In the genomic region with DNA sequence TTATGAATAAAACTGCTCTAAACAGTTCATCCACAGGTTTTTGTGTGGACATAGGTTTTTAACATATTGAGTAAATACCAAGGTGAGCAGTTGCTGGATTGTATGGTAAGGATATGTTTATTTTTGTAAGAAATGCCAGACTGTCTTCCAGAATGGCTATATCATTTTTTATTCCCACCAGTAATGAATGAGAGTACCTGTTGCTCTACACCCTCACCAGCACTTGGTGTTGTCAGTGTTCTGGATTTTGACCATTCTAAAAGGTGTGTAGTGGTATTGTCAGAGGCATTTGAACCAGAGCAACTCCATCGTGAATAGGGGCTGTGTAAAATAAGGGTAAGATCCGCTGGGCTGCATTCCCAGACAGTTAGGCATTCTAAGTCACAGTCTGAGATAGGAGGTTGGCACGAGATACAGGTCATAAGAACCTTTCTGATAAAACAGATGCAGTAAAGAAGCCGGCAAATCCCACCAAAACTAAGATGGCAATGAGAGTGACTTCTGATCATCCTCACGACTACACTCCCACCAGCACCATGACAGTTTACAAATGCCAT, we compare ENCODE assay signal across 1 cellular context.
TF ChIP-seq lines count a peak whose summit lies in the region.

No MANE protein-coding gene starts in this region.

TF ChIP-seq in SK-N-SH, 30 proteins besides CTCF, POLR2A, EP300 and RAD21 (continued from another document):
- TF ChIP-seq, protein P1, sequence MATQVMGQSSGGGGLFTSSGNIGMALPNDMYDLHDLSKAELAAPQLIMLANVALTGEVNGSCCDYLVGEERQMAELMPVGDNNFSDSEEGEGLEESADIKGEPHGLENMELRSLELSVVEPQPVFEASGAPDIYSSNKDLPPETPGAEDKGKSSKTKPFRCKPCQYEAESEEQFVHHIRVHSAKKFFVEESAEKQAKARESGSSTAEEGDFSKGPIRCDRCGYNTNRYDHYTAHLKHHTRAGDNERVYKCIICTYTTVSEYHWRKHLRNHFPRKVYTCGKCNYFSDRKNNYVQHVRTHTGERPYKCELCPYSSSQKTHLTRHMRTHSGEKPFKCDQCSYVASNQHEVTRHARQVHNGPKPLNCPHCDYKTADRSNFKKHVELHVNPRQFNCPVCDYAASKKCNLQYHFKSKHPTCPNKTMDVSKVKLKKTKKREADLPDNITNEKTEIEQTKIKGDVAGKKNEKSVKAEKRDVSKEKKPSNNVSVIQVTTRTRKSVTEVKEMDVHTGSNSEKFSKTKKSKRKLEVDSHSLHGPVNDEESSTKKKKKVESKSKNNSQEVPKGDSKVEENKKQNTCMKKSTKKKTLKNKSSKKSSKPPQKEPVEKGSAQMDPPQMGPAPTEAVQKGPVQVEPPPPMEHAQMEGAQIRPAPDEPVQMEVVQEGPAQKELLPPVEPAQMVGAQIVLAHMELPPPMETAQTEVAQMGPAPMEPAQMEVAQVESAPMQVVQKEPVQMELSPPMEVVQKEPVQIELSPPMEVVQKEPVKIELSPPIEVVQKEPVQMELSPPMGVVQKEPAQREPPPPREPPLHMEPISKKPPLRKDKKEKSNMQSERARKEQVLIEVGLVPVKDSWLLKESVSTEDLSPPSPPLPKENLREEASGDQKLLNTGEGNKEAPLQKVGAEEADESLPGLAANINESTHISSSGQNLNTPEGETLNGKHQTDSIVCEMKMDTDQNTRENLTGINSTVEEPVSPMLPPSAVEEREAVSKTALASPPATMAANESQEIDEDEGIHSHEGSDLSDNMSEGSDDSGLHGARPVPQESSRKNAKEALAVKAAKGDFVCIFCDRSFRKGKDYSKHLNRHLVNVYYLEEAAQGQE (IDR thresholded peaks at IDR 0.05; ENCODE audit: low read depth, low read length), result no peak
- TF ChIP-seq, protein P2, sequence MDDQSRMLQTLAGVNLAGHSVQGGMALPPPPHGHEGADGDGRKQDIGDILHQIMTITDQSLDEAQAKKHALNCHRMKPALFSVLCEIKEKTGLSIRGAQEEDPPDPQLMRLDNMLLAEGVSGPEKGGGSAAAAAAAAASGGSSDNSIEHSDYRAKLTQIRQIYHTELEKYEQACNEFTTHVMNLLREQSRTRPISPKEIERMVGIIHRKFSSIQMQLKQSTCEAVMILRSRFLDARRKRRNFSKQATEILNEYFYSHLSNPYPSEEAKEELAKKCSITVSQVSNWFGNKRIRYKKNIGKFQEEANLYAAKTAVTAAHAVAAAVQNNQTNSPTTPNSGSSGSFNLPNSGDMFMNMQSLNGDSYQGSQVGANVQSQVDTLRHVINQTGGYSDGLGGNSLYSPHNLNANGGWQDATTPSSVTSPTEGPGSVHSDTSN (IDR thresholded peaks at IDR 0.05), result no peak
- TF ChIP-seq, protein P3, sequence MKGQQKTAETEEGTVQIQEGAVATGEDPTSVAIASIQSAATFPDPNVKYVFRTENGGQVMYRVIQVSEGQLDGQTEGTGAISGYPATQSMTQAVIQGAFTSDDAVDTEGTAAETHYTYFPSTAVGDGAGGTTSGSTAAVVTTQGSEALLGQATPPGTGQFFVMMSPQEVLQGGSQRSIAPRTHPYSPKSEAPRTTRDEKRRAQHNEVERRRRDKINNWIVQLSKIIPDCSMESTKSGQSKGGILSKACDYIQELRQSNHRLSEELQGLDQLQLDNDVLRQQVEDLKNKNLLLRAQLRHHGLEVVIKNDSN (IDR thresholded peaks at IDR 0.05; ENCODE audit: borderline replicate concordance, low read depth), result no peak
- no peak for TF ChIP-seq FOXM1 (IDR thresholded peaks at IDR 0.05; ENCODE audit: low read depth)
- TF ChIP-seq NFIC (IDR thresholded peaks at IDR 0.05; ENCODE audit: borderline replicate concordance), result no peak
- no peak for TF ChIP-seq GATA2 (CRISPR knock-in tag; IDR thresholded peaks at IDR 0.05)
- TF ChIP-seq YY1 (IDR thresholded peaks at IDR 0.05; ENCODE audit: low read depth), result no peak
- no peak for TF ChIP-seq SMC3 (IDR thresholded peaks at IDR 0.05; ENCODE audit: low read depth, low read length)
